9 cellular contexts compared by ENCODE assay signal in genomic region chr21:14675774-14676530, GRCh38.
DNase-seq lines count a peak whose midpoint lies in the region; ATAC-seq, FAIRE-seq and TF ChIP-seq lines count a peak whose summit lies in the region.
"Had no signal": no experiment of that assay in that cellular context is flagged by ENCODE, and none has a peak within 500 bp of the region (broad histone marks: within the 10 kb centered on the region; RNA-seq: fewer than 3 reads in every experiment).

No MANE protein-coding gene starts in this region.

- H3K4me3 ChIP-seq in OCI-LY3 (ENCODE audit: low read length) (peak overlapping the region; percentile 48), lower lobe of right lung (no peak overlapping the region), mesenchymal stem cell (ENCODE audit: insufficient read depth in 1 of 2, low read depth in 1 of 2, low read length in 2 of 2) (no peak overlapping the region)

- no peaks in the 10 kb centered on the region for H3K9me3 ChIP-seq in OCI-LY3 (ENCODE audit: insufficient read depth, low read length)
- no peaks in the 10 kb centered on the region for H3K9me3 ChIP-seq in lower lobe of right lung
- no peaks in the 10 kb centered on the region for H3K9me3 ChIP-seq in mesenchymal stem cell (ENCODE audit: control insufficient read depth, low read length)

- in situ Hi-C loops in G401 (cut with HindIII; ENCODE audit: low sequenced_read_pairs): no loop called here

- H4K20me1 ChIP-seq in OCI-LY3 (ENCODE audit: insufficient read depth, low read length): no peaks in the 10 kb centered on the region

- no peak overlapping the region for H3K18ac ChIP-seq in mesenchymal stem cell (ENCODE audit: low read depth in 1 of 2, low read length in 2 of 2)

- H2BK12ac ChIP-seq in mesenchymal stem cell (ENCODE audit: low read length in 2 of 2): no peak overlapping the region

- intact Hi-C loops in lower lobe of right lung (cut with DNase I): no loop called here

- no peaks in the 10 kb centered on the region for H3K36me3 ChIP-seq in OCI-LY3 (replicated peaks; ENCODE audit: low read depth, low read length)
- H3K36me3 ChIP-seq in lower lobe of right lung: no peaks in the 10 kb centered on the region
- no peaks in the 10 kb centered on the region for H3K36me3 ChIP-seq in mesenchymal stem cell (ENCODE audit: control insufficient read depth in 1 of 2, insufficient read depth in 2 of 2, low read depth in 1 of 2, low read length in 2 of 2)

- H2AFZ ChIP-seq in OCI-LY3 (ENCODE audit: low read depth, low read length) (peak overlapping the region; percentile 75), mesenchymal stem cell (ENCODE audit: low read depth, low read length) (no peak overlapping the region)

- no peak overlapping the region for H2AK5ac ChIP-seq in mesenchymal stem cell (ENCODE audit: low read length, severe bottlenecking)

- TF ChIP-seq CTCF in OCI-LY3 (IDR thresholded peaks at IDR 0.05; ENCODE audit: low read depth, low read length) (no peak), lower lobe of right lung (IDR thresholded peaks at IDR 0.05) (no peak)

- no peak overlapping the region for H4K8ac ChIP-seq in mesenchymal stem cell (ENCODE audit: low read length)

- no peak overlapping the region for H2BK5ac ChIP-seq in mesenchymal stem cell (ENCODE audit: low read depth, low read length, poor library complexity, severe bottlenecking)

- H3K4me2 ChIP-seq in OCI-LY3 (ENCODE audit: low read length): peak overlapping the region; percentile 51
- H3K4me2 ChIP-seq in mesenchymal stem cell (ENCODE audit: low read length, poor library complexity, severe bottlenecking): no peak overlapping the region

- H2BK15ac ChIP-seq in mesenchymal stem cell (ENCODE audit: low read depth, poor library complexity, severe bottlenecking): no peak overlapping the region

- no peak overlapping the region for H3K23ac ChIP-seq in mesenchymal stem cell (ENCODE audit: low read length in 2 of 2)

- no peaks in the 10 kb centered on the region for H3K79me2 ChIP-seq in OCI-LY3 (ENCODE audit: low read length)

- H3K27ac ChIP-seq in OCI-LY3 (ENCODE audit: low read length): peak overlapping the region; percentile 64
- peak overlapping the region; percentile 38 for H3K27ac ChIP-seq in lower lobe of right lung
- no peak overlapping the region for H3K27ac ChIP-seq in mesenchymal stem cell (ENCODE audit: low read length, poor library complexity, severe bottlenecking)

- H3K14ac ChIP-seq in mesenchymal stem cell (ENCODE audit: low read length in 2 of 2): no peak overlapping the region

- H3K27me3 ChIP-seq in OCI-LY3 (ENCODE audit: low read depth, low read length): no peaks in the 10 kb centered on the region
- no peaks in the 10 kb centered on the region for H3K27me3 ChIP-seq in lower lobe of right lung (ENCODE audit: low read depth)
- no peaks in the 10 kb centered on the region for H3K27me3 ChIP-seq in mesenchymal stem cell (ENCODE audit: control insufficient read depth in 1 of 2, insufficient read depth in 1 of 2, low read length in 2 of 2)

- DNase-seq in GM12891 (ENCODE audit: insufficient read length, low spot score) (no peak), lower lobe of right lung (no peak), D341Med (ENCODE audit: low spot score) (no peak), mesenchymal stem cell (no peak), G401 (ENCODE audit: low spot score) (no peak)
- no peak for DNase-seq in activated CD4-positive, alpha-beta T cell treated with anti-CD3 and anti-CD28 coated beads for 48 hours
- DNase-seq: H7 had no signal

- H3K4me1 ChIP-seq in OCI-LY3 (ENCODE audit: low read length) (peaks cover 35% of the 10 kb centered on the region), lower lobe of right lung (peaks cover 14% of the 10 kb centered on the region), mesenchymal stem cell (ENCODE audit: control insufficient read depth, insufficient read depth, low read depth, low read length) (no peaks in the 10 kb centered on the region)

- H3K9ac ChIP-seq in OCI-LY3 (ENCODE audit: low read length) (peak overlapping the region; percentile 31), mesenchymal stem cell (ENCODE audit: low read length) (no peak overlapping the region)

- no peaks in the 10 kb centered on the region for H3K79me1 ChIP-seq in mesenchymal stem cell (replicated peaks; ENCODE audit: low read length, poor library complexity, severe bottlenecking)

- peak; percentile 87 for FAIRE-seq in GM12891 (lab: Jason Lieb, UNC)

- H3K4ac ChIP-seq in mesenchymal stem cell (ENCODE audit: low read depth in 1 of 2, low read length in 2 of 2): no peak overlapping the region

- WGBS in mesenchymal stem cell: 55% methylated on average over 3 of the region's 7 CpGs

- ATAC-seq in GM21825 (IDR thresholded peaks at IDR 0.05; ENCODE audit: unreplicated experiment) (peak; percentile 64), lower lobe of right lung (peak in 1 of 2 donors; percentile 32)

- TF ChIP-seq POLR2A in GM12891 (IDR thresholded peaks at IDR 0.05; ENCODE audit: low read depth, low read length): no peak

- no peak overlapping the region for H2BK120ac ChIP-seq in mesenchymal stem cell (ENCODE audit: low read depth, low read length)

- no peak overlapping the region for H4K91ac ChIP-seq in mesenchymal stem cell (ENCODE audit: low read length)

TF ChIP-seq in GM12891, 5 proteins besides CTCF, POLR2A, EP300 and RAD21:
- TF ChIP-seq PAX5 (IDR thresholded peaks at IDR 0.05; ENCODE audit: insufficient read depth, low read length, severe bottlenecking) (no peak), SPI1 (IDR thresholded peaks at IDR 0.05; ENCODE audit: low read depth, low read length) (peak; percentile 97)
